1 cellular context compared by ENCODE assay signal in genomic region chr4:76058302-76058701, GRCh38.
TF ChIP-seq lines count a peak whose summit lies in the region.

No MANE protein-coding gene starts in this region.

TF ChIP-seq in WTC11, 78 proteins besides CTCF, POLR2A, EP300 and RAD21 (continued from another document):
- TF ChIP-seq, protein P1, sequence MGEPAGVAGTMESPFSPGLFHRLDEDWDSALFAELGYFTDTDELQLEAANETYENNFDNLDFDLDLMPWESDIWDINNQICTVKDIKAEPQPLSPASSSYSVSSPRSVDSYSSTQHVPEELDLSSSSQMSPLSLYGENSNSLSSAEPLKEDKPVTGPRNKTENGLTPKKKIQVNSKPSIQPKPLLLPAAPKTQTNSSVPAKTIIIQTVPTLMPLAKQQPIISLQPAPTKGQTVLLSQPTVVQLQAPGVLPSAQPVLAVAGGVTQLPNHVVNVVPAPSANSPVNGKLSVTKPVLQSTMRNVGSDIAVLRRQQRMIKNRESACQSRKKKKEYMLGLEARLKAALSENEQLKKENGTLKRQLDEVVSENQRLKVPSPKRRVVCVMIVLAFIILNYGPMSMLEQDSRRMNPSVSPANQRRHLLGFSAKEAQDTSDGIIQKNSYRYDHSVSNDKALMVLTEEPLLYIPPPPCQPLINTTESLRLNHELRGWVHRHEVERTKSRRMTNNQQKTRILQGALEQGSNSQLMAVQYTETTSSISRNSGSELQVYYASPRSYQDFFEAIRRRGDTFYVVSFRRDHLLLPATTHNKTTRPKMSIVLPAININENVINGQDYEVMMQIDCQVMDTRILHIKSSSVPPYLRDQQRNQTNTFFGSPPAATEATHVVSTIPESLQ (CRISPR knock-in tag; IDR thresholded peaks at IDR 0.05): no peak
- TF ChIP-seq, protein P2, sequence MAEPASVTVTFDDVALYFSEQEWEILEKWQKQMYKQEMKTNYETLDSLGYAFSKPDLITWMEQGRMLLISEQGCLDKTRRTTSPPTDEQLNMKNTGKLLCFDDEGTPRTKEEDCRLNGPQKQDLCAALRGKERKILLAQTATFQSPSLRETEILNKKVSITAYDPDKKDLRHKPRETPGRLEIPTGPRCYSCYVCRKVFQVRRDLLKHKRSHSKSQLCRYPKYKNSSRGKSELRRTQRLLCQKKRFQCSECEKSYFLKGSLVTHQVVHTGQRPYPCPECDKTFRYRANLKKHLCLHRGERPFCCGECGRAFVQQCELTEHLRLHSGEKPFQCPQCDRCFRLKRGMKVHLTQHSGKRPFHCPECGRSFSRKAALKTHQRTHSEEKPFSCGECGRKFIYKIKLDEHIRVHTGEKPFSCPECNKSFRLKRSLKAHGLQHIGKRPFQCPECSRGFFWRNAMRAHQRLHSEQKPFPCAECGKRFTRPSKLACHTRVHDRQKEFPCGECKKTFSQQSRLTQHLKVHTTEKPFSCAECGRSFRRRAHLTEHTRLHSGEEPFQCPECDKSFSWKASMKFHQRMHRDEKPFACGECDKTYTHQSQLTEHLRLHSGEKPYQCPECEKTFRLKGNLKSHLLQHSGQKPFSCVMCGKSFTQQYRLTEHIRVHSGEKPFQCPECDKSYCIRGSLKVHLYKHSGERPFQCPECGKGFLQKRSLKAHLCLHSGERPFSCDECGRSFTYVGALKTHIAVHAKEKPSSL (CRISPR knock-in tag; conservative IDR thresholded peaks at IDR 0.05): no peak
- TF ChIP-seq, protein P3, sequence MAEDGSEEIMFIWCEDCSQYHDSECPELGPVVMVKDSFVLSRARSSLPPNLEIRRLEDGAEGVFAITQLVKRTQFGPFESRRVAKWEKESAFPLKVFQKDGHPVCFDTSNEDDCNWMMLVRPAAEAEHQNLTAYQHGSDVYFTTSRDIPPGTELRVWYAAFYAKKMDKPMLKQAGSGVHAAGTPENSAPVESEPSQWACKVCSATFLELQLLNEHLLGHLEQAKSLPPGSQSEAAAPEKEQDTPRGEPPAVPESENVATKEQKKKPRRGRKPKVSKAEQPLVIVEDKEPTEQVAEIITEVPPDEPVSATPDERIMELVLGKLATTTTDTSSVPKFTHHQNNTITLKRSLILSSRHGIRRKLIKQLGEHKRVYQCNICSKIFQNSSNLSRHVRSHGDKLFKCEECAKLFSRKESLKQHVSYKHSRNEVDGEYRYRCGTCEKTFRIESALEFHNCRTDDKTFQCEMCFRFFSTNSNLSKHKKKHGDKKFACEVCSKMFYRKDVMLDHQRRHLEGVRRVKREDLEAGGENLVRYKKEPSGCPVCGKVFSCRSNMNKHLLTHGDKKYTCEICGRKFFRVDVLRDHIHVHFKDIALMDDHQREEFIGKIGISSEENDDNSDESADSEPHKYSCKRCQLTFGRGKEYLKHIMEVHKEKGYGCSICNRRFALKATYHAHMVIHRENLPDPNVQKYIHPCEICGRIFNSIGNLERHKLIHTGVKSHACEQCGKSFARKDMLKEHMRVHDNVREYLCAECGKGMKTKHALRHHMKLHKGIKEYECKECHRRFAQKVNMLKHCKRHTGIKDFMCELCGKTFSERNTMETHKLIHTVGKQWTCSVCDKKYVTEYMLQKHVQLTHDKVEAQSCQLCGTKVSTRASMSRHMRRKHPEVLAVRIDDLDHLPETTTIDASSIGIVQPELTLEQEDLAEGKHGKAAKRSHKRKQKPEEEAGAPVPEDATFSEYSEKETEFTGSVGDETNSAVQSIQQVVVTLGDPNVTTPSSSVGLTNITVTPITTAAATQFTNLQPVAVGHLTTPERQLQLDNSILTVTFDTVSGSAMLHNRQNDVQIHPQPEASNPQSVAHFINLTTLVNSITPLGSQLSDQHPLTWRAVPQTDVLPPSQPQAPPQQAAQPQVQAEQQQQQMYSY (CRISPR knock-in tag; IDR thresholded peaks at IDR 0.05): no peak
- no peak for TF ChIP-seq ZBTB43 (CRISPR knock-in tag; IDR thresholded peaks at IDR 0.05)
TF ChIP-seq in WTC11: peak in this region for 0.
